Comparison of ENCODE assay signal across 18 cellular contexts in genomic region chr15:52368402-52368801, GRCh38.
"Had no signal": no experiment of that assay in that cellular context is flagged by ENCODE, and none has a peak within 500 bp of the region (broad histone marks: within the 10 kb centered on the region; RNA-seq: fewer than 3 reads in every experiment).

No MANE protein-coding gene starts in this region.

- H3K27me3 Mint-ChIP-seq: activated CD8-positive, alpha-beta memory T cell treated with anti-CD3 and anti-CD28 coated beads, Interleukin-2, amount 10 ng/mL, durations not matched to agents 7 days and 5 days; activated naive CD8-positive, alpha-beta T cell; stimulated activated naive CD8-positive, alpha-beta T cell treated with anti-CD3 and anti-CD28 coated beads, Interleukin-15, Interleukin-2, amounts not matched to agents 100 ng/mL and 50 ng/mL, for 24 hours had no signal

- H3K4me1 ChIP-seq: body of pancreas, esophagus squamous epithelium, lower lobe of right lung, right lobe of liver, upper lobe of left lung had no signal

- H3K36me3 ChIP-seq: right lobe of liver had no signal

- H3K4me3 ChIP-seq: body of pancreas, esophagus squamous epithelium, lower lobe of right lung, right lobe of liver, upper lobe of left lung had no signal

- ATAC-seq: activated CD8-positive, alpha-beta memory T cell treated with anti-CD3 and anti-CD28 coated beads, Interleukin-2, amount 10 ng/mL, durations not matched to agents 7 days and 5 days; body of pancreas; lower lobe of right lung; right lobe of liver had no signal

- H3K27me3 ChIP-seq: body of pancreas, esophagus squamous epithelium, right lobe of liver, upper lobe of left lung had no signal

- H3K27ac Mint-ChIP-seq: activated CD8-positive, alpha-beta memory T cell treated with anti-CD3 and anti-CD28 coated beads, Interleukin-2, amount 10 ng/mL, durations not matched to agents 7 days and 5 days; activated naive CD8-positive, alpha-beta T cell; stimulated activated naive CD8-positive, alpha-beta T cell treated with anti-CD3 and anti-CD28 coated beads, Interleukin-15, Interleukin-2, amounts not matched to agents 100 ng/mL and 50 ng/mL, for 24 hours had no signal

- H3K27ac ChIP-seq: body of pancreas, esophagus squamous epithelium, lower lobe of right lung, right lobe of liver, upper lobe of left lung had no signal

- H3K9me3 Mint-ChIP-seq: neural crest cell; stimulated activated naive CD8-positive, alpha-beta T cell treated with anti-CD3 and anti-CD28 coated beads, Interleukin-15, Interleukin-2, amounts not matched to agents 100 ng/mL and 50 ng/mL, for 24 hours had no signal

- H3K9me3 ChIP-seq: body of pancreas, esophagus squamous epithelium, lower lobe of right lung, right lobe of liver, upper lobe of left lung had no signal

- H3K4me1 Mint-ChIP-seq: activated CD8-positive, alpha-beta memory T cell treated with anti-CD3 and anti-CD28 coated beads, Interleukin-2, amount 10 ng/mL, durations not matched to agents 7 days and 5 days; neural crest cell had no signal

- H3K4me3 Mint-ChIP-seq: activated CD8-positive, alpha-beta memory T cell treated with anti-CD3 and anti-CD28 coated beads, Interleukin-2, amount 10 ng/mL, durations not matched to agents 7 days and 5 days; activated naive CD8-positive, alpha-beta T cell; neural crest cell; stimulated activated naive CD8-positive, alpha-beta T cell treated with anti-CD3 and anti-CD28 coated beads, Interleukin-15, Interleukin-2, amounts not matched to agents 100 ng/mL and 50 ng/mL, for 24 hours had no signal

- DNase-seq: activated CD4-positive, alpha-beta T cell treated with anti-CD3 and anti-CD28 coated beads, Interleukin-2, amount 50 U/mL, for 4 hours; activated CD8-positive, alpha-beta memory T cell treated with anti-CD3 and anti-CD28 coated beads, Interleukin-2, amount 10 ng/mL, durations not matched to agents 7 days and 5 days; activated effector memory CD4-positive, alpha-beta T cell treated with anti-CD3 and anti-CD28 coated beads, Interleukin-2, amount 50 U/mL, for 16 hours; activated T-cell treated with anti-CD3 and anti-CD28 coated beads, Interleukin-2, amount 50 U/mL, for 1 hour; amniotic stem cell; body of pancreas; cortex of kidney; effector CD8-positive, alpha-beta T cell; esophagus squamous epithelium; foreskin fibroblast; head of caudate nucleus; left cardiac atrium; lower lobe of right lung; right lobe of liver; upper lobe of left lung had no signal
